ENCODE assay signal across 29 cellular contexts in genomic region chr5:6142353-6142752, GRCh38.
A peak's percentile ranks its signal among the peaks of the same experiment; 100 is the strongest.
DNase-seq lines count a peak whose midpoint lies in the region; ATAC-seq and TF ChIP-seq lines count a peak whose summit lies in the region.
"Had no signal": no experiment of that assay in that cellular context is flagged by ENCODE, and none has a peak within 500 bp of the region (broad histone marks: within the 10 kb centered on the region; RNA-seq: fewer than 3 reads in every experiment).

No MANE protein-coding gene starts in this region.

- no peak for TF ChIP-seq POLR2A in esophagus muscularis mucosa (IDR thresholded peaks at IDR 0.05; ENCODE audit: low read depth)

- H3K9ac ChIP-seq in PC-3 (ENCODE audit: low read length), result no peak overlapping the region
- H3K9ac ChIP-seq: BLaER1; BLaER1 treated with 17β-estradiol and CSF1 and Interleukin-3, amounts not matched to agents 10 nM and 100 nM had no signal

- H3K4me1 ChIP-seq in PC-3 (ENCODE audit: insufficient read depth, low read length) (no peaks in the 10 kb centered on the region), esophagus muscularis mucosa (no peaks in the 10 kb centered on the region)
- H3K4me1 ChIP-seq: A549; BE2C; BLaER1; BLaER1 treated with 17β-estradiol and CSF1 and Interleukin-3, amounts not matched to agents 10 nM and 100 nM; Caco-2 had no signal

- POLR2A ChIA-PET in PC-3 (lab: Charles Lee; ENCODE audit: unreplicated experiment), result no interaction called here

- no peak for TF ChIP-seq EP300 in esophagus muscularis mucosa (IDR thresholded peaks at IDR 0.05)

- H3K4me3 ChIP-seq in PC-3 (ENCODE audit: low read length) (no peak overlapping the region), esophagus muscularis mucosa (no peak overlapping the region)
- H3K4me3 ChIP-seq: A549; BLaER1; BLaER1 treated with 17β-estradiol and CSF1 and Interleukin-3, amounts not matched to agents 10 nM and 100 nM had no signal

- H3K27me3 ChIP-seq in PC-3 (ENCODE audit: low read length), result no peaks in the 10 kb centered on the region
- H3K27me3 ChIP-seq in esophagus muscularis mucosa, result peaks cover 0 to 8% (median 0%) of the 10 kb centered on the region in 4 donors
- H3K27me3 ChIP-seq: BE2C; BLaER1; BLaER1 treated with 17β-estradiol and CSF1 and Interleukin-3, amounts not matched to agents 10 nM and 100 nM had no signal

- BruUV-seq in PC-3 (replicated peaks; lab: Mats Ljungman, UMichigan), result no TSS peak

- no peak overlapping the region for H3K4me2 ChIP-seq in PC-3 (ENCODE audit: low read length)
- H3K4me2 ChIP-seq: A549; BLaER1; BLaER1 treated with 17β-estradiol and CSF1 and Interleukin-3, amounts not matched to agents 10 nM and 100 nM had no signal

- TF ChIP-seq CTCF in PC-3 (conservative IDR thresholded peaks at IDR 0.05; ENCODE audit: low read depth, low read length), result no peak
- no peak for TF ChIP-seq CTCF in esophagus muscularis mucosa (IDR thresholded peaks at IDR 0.05)

- H2AFZ ChIP-seq in PC-3 (ENCODE audit: low read length), result 0 out of 2 replicates have a peak overlapping the region, but pooled peaks have one; percentile 10

- WGBS in esophagus muscularis mucosa, result 62% methylated on average over 5 of the region's 5 CpGs

- no peaks in the 10 kb centered on the region for H3F3A ChIP-seq in PC-3 (ENCODE audit: low read length, unreplicated experiment)

- no peaks in the 10 kb centered on the region for H3K79me2 ChIP-seq in PC-3 (ENCODE audit: low read length)

- intact Hi-C loops in PC-3 (cut with micrococcal nuclease), result no loop called here
- intact Hi-C loops in esophagus muscularis mucosa (cut with DNase I), result no loop called here

- no peak overlapping the region for H3K27ac ChIP-seq in PC-3 (ENCODE audit: low read length)
- no peak overlapping the region for H3K27ac ChIP-seq in esophagus muscularis mucosa (replicated peaks in 1 of 4)
- H3K27ac ChIP-seq: 22Rv1; A549; BLaER1; BLaER1 treated with 17β-estradiol and CSF1 and Interleukin-3, amounts not matched to agents 10 nM and 100 nM; C4-2B had no signal

- H3K9me3 ChIP-seq in PC-3 (ENCODE audit: low read length) (no peaks in the 10 kb centered on the region), esophagus muscularis mucosa (no peaks in the 10 kb centered on the region)
- H3K9me3 ChIP-seq: A549; BE2C; BLaER1; BLaER1 treated with 17β-estradiol and CSF1 and Interleukin-3, amounts not matched to agents 10 nM and 100 nM; Caco-2 had no signal

- DNase-seq in PC-3 (no peak), esophagus muscularis mucosa (ENCODE audit: extremely low spot score) (peak; percentile 55), NCI-H128 (lab: John Stamatoyannopoulos, UW; ENCODE audit: unreplicated experiment) (no peak)
- DNase-seq: 8988T; ACHN; AML-193; BE2C; C1 segment of cervical spinal cord; Caco-2; Calu3; CD4-positive, alpha-beta memory T cell; CD4-positive, alpha-beta T cell; CD4-positive, CD25-positive, alpha-beta regulatory T cell; CD8-positive, alpha-beta memory T cell; CD8-positive, alpha-beta T cell; COR-L47; DMS 273 treated with DMSO at 0.1 percent for 48 hours; DMS153; DMS53; DMS79; DMS79 treated with DMSO at 0.1 percent for 48 hours; DND-41; EL had no signal

- ATAC-seq in PC-3 (no peak), HG03432 (IDR thresholded peaks at IDR 0.05; ENCODE audit: unreplicated experiment) (no peak)
- ATAC-seq: A549; CD8-positive, alpha-beta T cell had no signal

- CTCF ChIA-PET in PC-3 (lab: Charles Lee), result no interaction called here

- no peaks in the 10 kb centered on the region for H3K9me2 ChIP-seq in PC-3 (replicated peaks; ENCODE audit: low read length)

- H4K20me1 ChIP-seq in PC-3 (ENCODE audit: low read length), result no peaks in the 10 kb centered on the region
- H4K20me1 ChIP-seq: BLaER1; BLaER1 treated with 17β-estradiol and CSF1 and Interleukin-3, amounts not matched to agents 10 nM and 100 nM had no signal

- H3K36me3 ChIP-seq in PC-3 (ENCODE audit: low read depth, low read length) (no peaks in the 10 kb centered on the region), esophagus muscularis mucosa (no peaks in the 10 kb centered on the region)
- H3K36me3 ChIP-seq: BE2C; BLaER1; BLaER1 treated with 17β-estradiol and CSF1 and Interleukin-3, amounts not matched to agents 10 nM and 100 nM had no signal
